16 cellular contexts compared by ENCODE assay signal in the genomic region with DNA sequence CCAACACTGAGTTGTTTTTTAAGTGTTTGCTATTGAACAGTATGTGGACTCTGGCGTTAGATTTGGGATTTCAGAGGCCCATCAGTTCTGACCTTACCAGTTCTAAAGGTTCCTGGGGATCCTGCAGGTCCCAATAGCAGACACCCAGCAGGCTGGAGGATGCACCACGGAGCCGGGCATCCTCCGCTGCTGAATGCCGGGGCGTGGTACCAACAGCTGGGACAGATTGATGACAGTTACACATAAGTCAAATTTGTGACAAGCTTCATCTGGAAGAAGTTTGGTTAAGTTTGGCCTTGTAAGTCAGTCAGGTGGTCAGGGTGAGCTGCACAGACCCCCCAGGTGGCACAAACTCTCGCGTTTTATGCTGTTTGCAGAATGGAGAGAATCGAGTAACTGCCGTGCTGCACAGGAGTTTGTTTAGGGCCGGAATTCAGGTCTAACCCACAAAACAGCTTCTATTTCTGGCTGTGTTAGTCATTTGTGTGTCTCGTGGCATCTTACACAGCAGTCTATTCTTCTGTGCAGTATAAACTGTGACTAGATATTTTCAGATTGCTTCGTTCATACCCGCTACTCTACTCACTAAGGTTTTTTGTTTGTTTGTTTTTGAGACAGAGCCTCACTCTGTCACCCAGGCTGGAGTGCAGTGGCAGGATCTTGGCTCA. TPM values are rescaled to one million over a fixed set of nuclear protein-coding genes. Genes with fewer than 3 reads are reported as not detected.
DNase-seq lines count a peak whose midpoint lies in the region; ATAC-seq and TF ChIP-seq lines count a peak whose summit lies in the region.
"Had no signal": no experiment of that assay in that cellular context is flagged by ENCODE, and none has a peak within 500 bp of the region (broad histone marks: within the 10 kb centered on the region; RNA-seq: fewer than 3 reads in every experiment).

No MANE protein-coding gene starts in this region.

- WGBS in psoas muscle, 3 donors: 74 to 91% (median 84%) methylated on average over 14 of the region's 14 CpGs

- TF ChIP-seq CTCF in psoas muscle (IDR thresholded peaks at IDR 0.05): no peak

- H3K4me3 ChIP-seq in SJSA1 (no peak overlapping the region), psoas muscle (no peak overlapping the region)
- H3K4me3 ChIP-seq: BLaER1 treated with 17β-estradiol and CSF1 and Interleukin-3, amounts not matched to agents 10 nM and 100 nM; suprapubic skin had no signal

- peak; percentile 89 to 92 (median 90) for ATAC-seq in psoas muscle
- ATAC-seq in GM21528 (IDR thresholded peaks at IDR 0.05; ENCODE audit: low FRiP score, unreplicated experiment): no peak
- ATAC-seq: sciatic nerve had no signal

- H3K9me3 ChIP-seq in SJSA1 (replicated peaks) (0 out of 2 replicates have a peak, but pooled peaks cover 6% of the 10 kb centered on the region), psoas muscle (no peaks in the 10 kb centered on the region)
- H3K9me3 ChIP-seq: suprapubic skin had no signal

- peaks cover 20% of the 10 kb centered on the region for H3K4me1 ChIP-seq in SJSA1 (replicated peaks)
- H3K4me1 ChIP-seq in psoas muscle: no peaks in the 10 kb centered on the region
- H3K4me1 ChIP-seq: suprapubic skin had no signal

- no peaks in the 10 kb centered on the region for H3K27me3 ChIP-seq in SJSA1 (replicated peaks)
- no peaks in the 10 kb centered on the region for H3K27me3 ChIP-seq in psoas muscle (ENCODE audit: insufficient read depth in 3 of 3, low read length in 2 of 3)
- H3K27me3 ChIP-seq: BLaER1 treated with 17β-estradiol and CSF1 and Interleukin-3, amounts not matched to agents 10 nM and 100 nM; suprapubic skin had no signal

- H3K36me3 ChIP-seq in SJSA1 (peaks cover 68% of the 10 kb centered on the region), psoas muscle (ENCODE audit: insufficient read depth in 1 of 2, low read depth in 1 of 2) (peaks cover 0 to 52% of the 10 kb centered on the region in 2 donors)

- intact Hi-C loops in psoas muscle (cut with DNase I): no loop called here

- H3K27ac ChIP-seq in SJSA1: peak overlapping the region; percentile 30
- peak overlapping the region; percentile 66 for H3K27ac ChIP-seq in psoas muscle
- H3K27ac ChIP-seq: BLaER1 treated with 17β-estradiol and CSF1 and Interleukin-3, amounts not matched to agents 10 nM and 100 nM; suprapubic skin had no signal

- peak; percentile 74 for DNase-seq in COLO829 (ENCODE audit: low spot score)
- peak; percentile 88 for DNase-seq in SJSA1 (ENCODE audit: low read depth in 1 of 2, low spot score in 2 of 2)
- peak; percentile 14 for DNase-seq in fibroblast of peridontal ligament (ENCODE audit: extremely low read depth)
- DNase-seq in psoas muscle: no peak
- no peak for DNase-seq in NCI-H1930 (lab: John Stamatoyannopoulos, UW)
- DNase-seq in HuH-7 (ENCODE audit: low spot score): no peak
- DNase-seq: activated CD4-positive, CD25-positive, alpha-beta regulatory T cell; DMS153; GOT3; NCI-H1048; NCI-H2081 treated with DMSO at 0.1 percent for 48 hours; NCI-H524 had no signal

RNA-seq across cellular contexts. Expression of a gene that starts 19.2 kb away (rescaled TPM):
- total RNA-seq in SJSA1 (2014; rRNA removed; shearing (Covaris generic)): 23.0 TPM in 2 replicates
- 10 to 100 TPM in 2 of 4 donors, 1 to 10 TPM in 2; 7.6 to 21.6 (median 12.6) TPM for total RNA-seq in psoas muscle
- 10 to 100 TPM; 10.7 to 17.6 (median 12.4) TPM for polyA plus RNA-seq in psoas muscle

Comparison
In these comparisons a context has a peak if more than half of its experiments do, and no peak if none do; other contexts are left out.
1. DNase-seq: peak in COLO829 (single experiment), SJSA1 (2 of 2) and fibroblast of peridontal ligament (single experiment); none in psoas muscle (0 of 2), NCI-H1930 (0 of 2) and HuH-7 (single experiment).